9 cellular contexts compared by ENCODE assay signal in genomic region chr11:123233280-123233977, GRCh38. TPM values are rescaled to one million over a fixed set of nuclear protein-coding genes. Genes with fewer than 3 reads are reported as not detected.
DNase-seq lines count a peak whose midpoint lies in the region; ATAC-seq and TF ChIP-seq lines count a peak whose summit lies in the region.
"Had no signal": no experiment of that assay in that cellular context is flagged by ENCODE, and none has a peak within 500 bp of the region (broad histone marks: within the 10 kb centered on the region; RNA-seq: fewer than 3 reads in every experiment).

No MANE protein-coding gene starts in this region.

- H3K79me2 ChIP-seq in smooth muscle cell (ENCODE audit: low read depth), result no peaks in the 10 kb centered on the region

- no peaks in the 10 kb centered on the region for H3K27me3 ChIP-seq in smooth muscle cell (ENCODE audit: low read depth)

- ATAC-seq in HG02642 (IDR thresholded peaks at IDR 0.05; ENCODE audit: poor library complexity, unreplicated experiment), result peak; percentile 86
- ATAC-seq in HG03039 (IDR thresholded peaks at IDR 0.05; ENCODE audit: unreplicated experiment), result no peak
- ATAC-seq in esophagus mucosa, result no peak

- H3F3A ChIP-seq in smooth muscle cell (ENCODE audit: low read depth), result peaks cover 6% of the 10 kb centered on the region

- no peaks in the 10 kb centered on the region for H3K9me3 ChIP-seq in smooth muscle cell (replicated peaks; ENCODE audit: low read depth)

- H3K36me3 ChIP-seq in smooth muscle cell (ENCODE audit: low read depth), result no peaks in the 10 kb centered on the region

- peak overlapping the region; percentile 80 for H3K27ac Mint-ChIP-seq in activated CD4-positive, alpha-beta T cell treated with anti-CD3 and anti-CD28 coated beads, Interleukin-2, amount 10 ng/mL, durations not matched to agents 24 days and 14 days

- H3K4me3 Mint-ChIP-seq in activated CD4-positive, alpha-beta T cell treated with anti-CD3 and anti-CD28 coated beads, Interleukin-2, amount 10 ng/mL, durations not matched to agents 24 days and 14 days, result peak overlapping the region; percentile 42

- H3K9ac ChIP-seq in smooth muscle cell (ENCODE audit: low read depth), result no peak overlapping the region

- peak overlapping the region; percentile 8 for H3K27ac ChIP-seq in smooth muscle cell (ENCODE audit: low read depth)

- H3K4me1 ChIP-seq in smooth muscle cell (ENCODE audit: low read depth), result peaks cover 10% of the 10 kb centered on the region

- TF ChIP-seq CTCF in smooth muscle cell (IDR thresholded peaks at IDR 0.05; ENCODE audit: borderline replicate concordance, insufficient read depth, poor library complexity, severe bottlenecking), result no peak

- H3K4me2 ChIP-seq in smooth muscle cell, result no peak overlapping the region

- peak overlapping the region; percentile 74 for H2AFZ ChIP-seq in smooth muscle cell (ENCODE audit: low read depth)

- intact Hi-C loops in activated CD4-positive, alpha-beta T cell treated with anti-CD3 and anti-CD28 coated beads, Interleukin-2, amount 10 ng/mL, durations not matched to agents 24 days and 14 days (cut with micrococcal nuclease), result no loop called here

- H3K4me3 ChIP-seq in smooth muscle cell, result no peak overlapping the region

- peaks cover 36% of the 10 kb centered on the region for H3K4me1 Mint-ChIP-seq in activated CD4-positive, alpha-beta T cell treated with anti-CD3 and anti-CD28 coated beads, Interleukin-2, amount 10 ng/mL, durations not matched to agents 24 days and 14 days

- H3K27me3 Mint-ChIP-seq in activated CD4-positive, alpha-beta T cell treated with anti-CD3 and anti-CD28 coated beads, Interleukin-2, amount 10 ng/mL, durations not matched to agents 24 days and 14 days, result peaks cover 16% of the 10 kb centered on the region

- DNase-seq in activated CD4-positive, alpha-beta T cell treated with anti-CD3 and anti-CD28 coated beads, Interleukin-2, amount 10 ng/mL, durations not matched to agents 24 days and 14 days, result peak; percentile 69
- no peak for DNase-seq in activated CD4-positive, alpha-beta T cell treated with anti-CD3 and anti-CD28 coated beads for 48 hours
- DNase-seq in SK-N-DZ (ENCODE audit: low spot score), result peak; percentile 5
- DNase-seq in smooth muscle cell (lab: John Stamatoyannopoulos, UW; ENCODE audit: unreplicated experiment), result no peak
- no peak for DNase-seq in SIG-M5 treated with dmso at 0.1 percent for 504 hours (lab: John Stamatoyannopoulos, UW; ENCODE audit: unreplicated experiment)
- DNase-seq: naive B cell had no signal

- WGBS in smooth muscle cell (ENCODE audit: low lambda C conversion rate), result 62% methylated on average over 6 of the region's 6 CpGs

- peaks cover 11% of the 10 kb centered on the region for H3K9me3 Mint-ChIP-seq in activated CD4-positive, alpha-beta T cell treated with anti-CD3 and anti-CD28 coated beads, Interleukin-2, amount 10 ng/mL, durations not matched to agents 24 days and 14 days
- H3K9me3 Mint-ChIP-seq: naive B cell had no signal

- no peaks in the 10 kb centered on the region for H4K20me1 ChIP-seq in smooth muscle cell (ENCODE audit: low read depth)

- peaks cover 6% of the 10 kb centered on the region for H3K36me3 Mint-ChIP-seq in activated CD4-positive, alpha-beta T cell treated with anti-CD3 and anti-CD28 coated beads, Interleukin-2, amount 10 ng/mL, durations not matched to agents 24 days and 14 days (ENCODE audit: low read depth)
- H3K36me3 Mint-ChIP-seq: naive B cell had no signal

RNA-seq across cellular contexts. Expression of gene CLMP, which starts 38.4 kb away (rescaled TPM):
- total RNA-seq in activated CD4-positive, alpha-beta T cell treated with anti-CD3 and anti-CD28 coated beads, Interleukin-2, amount 10 ng/mL, durations not matched to agents 24 days and 14 days, result 0.05 and 0.12 TPM in 2 replicates
- 4.5 and 4.6 TPM in 2 replicates for polyA plus RNA-seq in SK-N-DZ (2014; cell fraction: cytosol; rRNA removed)
- polyA plus RNA-seq in SK-N-DZ (2014; cell fraction: nucleus; rRNA removed), result 1.3 and 3.8 TPM in 2 replicates
- total RNA-seq in smooth muscle cell (163 and 176 TPM in 2 replicates), esophagus mucosa (3.7 TPM)
- 62.0 and 74.0 TPM in 2 replicates for polyA plus RNA-seq in smooth muscle cell

Comparison
In these comparisons a context has a peak if more than half of its experiments do, and no peak if none do; other contexts are left out.
1. DNase-seq: peak in activated CD4-positive, alpha-beta T cell treated with anti-CD3 and anti-CD28 coated beads, Interleukin-2, amount 10 ng/mL, durations not matched to agents 24 days and 14 days (single experiment) and SK-N-DZ (single experiment); none in activated CD4-positive, alpha-beta T cell treated with anti-CD3 and anti-CD28 coated beads for 48 hours (single experiment), smooth muscle cell (single experiment) and SIG-M5 treated with dmso at 0.1 percent for 504 hours (single experiment).
2. RNA of gene CLMP, which starts 38.4 kb away (total RNA-seq): 163 to 176 TPM in smooth muscle cell; 3.7 TPM in esophagus mucosa (single experiment) and 0.05 to 0.12 TPM in activated CD4-positive, alpha-beta T cell treated with anti-CD3 and anti-CD28 coated beads, Interleukin-2, amount 10 ng/mL, durations not matched to agents 24 days and 14 days; every median in the first group is over 10 times any median in the second.